ENCODE assay signal across 1 cellular context in genomic region chrX:47539860-47540259, GRCh38.
TF ChIP-seq lines count a peak whose summit lies in the region.

No MANE protein-coding gene starts in this region.

TF ChIP-seq in SK-N-SH, 30 proteins besides CTCF, POLR2A, EP300 and RAD21 (continued from another document):
- no peak for TF ChIP-seq ZBTB33 (IDR thresholded peaks at IDR 0.05; ENCODE audit: borderline replicate concordance, low read depth)
- TF ChIP-seq SIN3A (IDR thresholded peaks at IDR 0.05; ENCODE audit: borderline replicate concordance, low read depth, low read length): no peak
- no peak for TF ChIP-seq MXI1 (IDR thresholded peaks at IDR 0.05; ENCODE audit: low read depth, low read length)
- TF ChIP-seq MAX (IDR thresholded peaks at IDR 0.05; ENCODE audit: low read depth): no peak
- TF ChIP-seq GATA2 (CRISPR knock-in tag; IDR thresholded peaks at IDR 0.05): no peak
TF ChIP-seq in SK-N-SH: peak in this region for 0.
